Comparison of ENCODE assay signal across 9 cellular contexts in genomic region chr21:31872452-31873274, GRCh38. TPM values are rescaled to one million over a fixed set of nuclear protein-coding genes. Genes with fewer than 3 reads are reported as not detected.
A peak's percentile ranks its signal among the peaks of the same experiment; 100 is the strongest.
DNase-seq lines count a peak whose midpoint lies in the region; ATAC-seq and TF ChIP-seq lines count a peak whose summit lies in the region.
"Had no signal": no experiment of that assay in that cellular context is flagged by ENCODE, and none has a peak within 500 bp of the region (broad histone marks: within the 10 kb centered on the region; RNA-seq: fewer than 3 reads in every experiment).

Gene HUNK, plus strand, starts transcription at chr21:31873020. Its CDS starts 655 bp downstream, at chr21:31873675.

- ATAC-seq in GM21717 (IDR thresholded peaks at IDR 0.05; ENCODE audit: unreplicated experiment) (no peak), GM18517 (IDR thresholded peaks at IDR 0.05; ENCODE audit: unreplicated experiment) (no peak)

- POLR2A ChIA-PET in activated CD4-positive, alpha-beta memory T cell treated with anti-CD3 and anti-CD28 coated beads for 36 hours (lab: Charles Lee): no interaction called here
- POLR2A ChIA-PET in GM10248 (lab: Yijun Ruan, JAX): no interaction called here

- H3K4me3 Mint-ChIP-seq in activated CD4-positive, alpha-beta memory T cell treated with anti-CD3 and anti-CD28 coated beads for 36 hours: peak within 1 kb of the TSS; percentile 68
- H3K4me3 Mint-ChIP-seq in neural crest cell: peak within 1 kb of the TSS; percentile 98

- no peak within 1 kb of the TSS for H3K27ac Mint-ChIP-seq in activated CD4-positive, alpha-beta memory T cell treated with anti-CD3 and anti-CD28 coated beads for 36 hours
- H3K27ac Mint-ChIP-seq in neural crest cell (ENCODE audit: unreplicated experiment): peak within 1 kb of the TSS; percentile 98

- no peaks in the 10 kb centered on the region for H3K9me3 Mint-ChIP-seq in activated CD4-positive, alpha-beta memory T cell treated with anti-CD3 and anti-CD28 coated beads for 36 hours
- H3K9me3 Mint-ChIP-seq in neural crest cell: no peaks in the 10 kb centered on the region

- H3K27me3 Mint-ChIP-seq in activated CD4-positive, alpha-beta memory T cell treated with anti-CD3 and anti-CD28 coated beads for 36 hours: peaks cover 42% of the 10 kb centered on the region
- H3K27me3 Mint-ChIP-seq in neural crest cell (ENCODE audit: low read depth): no peaks in the 10 kb centered on the region

- TF ChIP-seq CTCF in fibroblast of villous mesenchyme (IDR thresholded peaks at IDR 0.05; ENCODE audit: insufficient read depth, low read depth, low read length) (no peak), neural crest cell (conservative IDR thresholded peaks at IDR 0.05) (peak; percentile 31), GM10248 (IDR thresholded peaks at IDR 0.05; ENCODE audit: control extremely low read depth, extremely low read depth, low read depth, missing control alignments) (no peak)

- intact Hi-C loops in activated CD4-positive, alpha-beta memory T cell treated with anti-CD3 and anti-CD28 coated beads for 36 hours (cut with micrococcal nuclease): loop anchor here (2.0 to 10.0 kb wide), 2 partner anchors 208 to 386 kb away; no protein-coding TSS in a partner anchor

- H3K4me3 ChIP-seq in fibroblast of villous mesenchyme (ENCODE audit: low read depth, low read length): peak within 1 kb of the TSS; percentile 30

- CTCF ChIA-PET in activated CD4-positive, alpha-beta memory T cell treated with anti-CD3 and anti-CD28 coated beads for 36 hours (lab: Charles Lee): no interaction called here
- CTCF ChIA-PET in GM10248 (lab: Yijun Ruan, JAX): interaction anchor here (0.7 to 1.1 kb wide), 2 partner anchors 8 to 11 kb away, joined by 3 read pairs; no protein-coding TSS in a partner anchor

- H3K4me1 Mint-ChIP-seq in activated CD4-positive, alpha-beta memory T cell treated with anti-CD3 and anti-CD28 coated beads for 36 hours (ENCODE audit: low read depth): peaks cover 6% of the 10 kb centered on the region
- H3K4me1 Mint-ChIP-seq in neural crest cell: peaks cover 40% of the 10 kb centered on the region

- no peaks in the 10 kb centered on the region for H3K36me3 Mint-ChIP-seq in activated CD4-positive, alpha-beta memory T cell treated with anti-CD3 and anti-CD28 coated beads for 36 hours
- no peaks in the 10 kb centered on the region for H3K36me3 Mint-ChIP-seq in neural crest cell (ENCODE audit: low read depth)

- DNase-seq in EH (ENCODE audit: low read depth) (peak; percentile 53), NCI-H1092 treated with DMSO at 0.1 percent for 48 hours (lab: John Stamatoyannopoulos, UW) (peak; percentile 68), fibroblast of villous mesenchyme (ENCODE audit: low read depth) (peak; percentile 11), neural crest cell (ENCODE audit: low read depth, low spot score) (peak; percentile 59), GM10248 (ENCODE audit: extremely low spot score) (no peak)
- DNase-seq in activated CD4-positive, alpha-beta memory T cell treated with anti-CD3 and anti-CD28 coated beads for 36 hours: peak; percentile 20

RNA-seq across cellular contexts. Expression of gene HUNK, which starts in this region (rescaled TPM):
- under 1 TPM; 0.10 to 0.17 TPM for total RNA-seq in activated CD4-positive, alpha-beta memory T cell treated with anti-CD3 and anti-CD28 coated beads for 36 hours
- total RNA-seq in fibroblast of villous mesenchyme: 1.3 and 1.6 TPM in 2 replicates
- total RNA-seq in neural crest cell: 29.1 and 39.6 TPM in 2 replicates
- total RNA-seq: T-helper 2 cell treated with Interferon-gamma antibody and Interleukin-4, amounts not matched to agents 100 ng/mL and 5 ng/mL, for 36 hours had no signal

Comparison
In these comparisons a context has a peak if more than half of its experiments do, and no peak if none do; other contexts are left out.
1. RNA of gene HUNK (total RNA-seq): 29.1 to 39.6 TPM in neural crest cell; 1.3 to 1.6 TPM in fibroblast of villous mesenchyme and 0.10 to 0.17 TPM in activated CD4-positive, alpha-beta memory T cell treated with anti-CD3 and anti-CD28 coated beads for 36 hours; every median in the first group is over 10 times any median in the second.
2. Peak in DNase-seq in activated CD4-positive, alpha-beta memory T cell treated with anti-CD3 and anti-CD28 coated beads for 36 hours; RNA of the gene not detected or under 1 TPM.